Comparison of ENCODE assay signal across 18 cellular contexts in the genomic region with DNA sequence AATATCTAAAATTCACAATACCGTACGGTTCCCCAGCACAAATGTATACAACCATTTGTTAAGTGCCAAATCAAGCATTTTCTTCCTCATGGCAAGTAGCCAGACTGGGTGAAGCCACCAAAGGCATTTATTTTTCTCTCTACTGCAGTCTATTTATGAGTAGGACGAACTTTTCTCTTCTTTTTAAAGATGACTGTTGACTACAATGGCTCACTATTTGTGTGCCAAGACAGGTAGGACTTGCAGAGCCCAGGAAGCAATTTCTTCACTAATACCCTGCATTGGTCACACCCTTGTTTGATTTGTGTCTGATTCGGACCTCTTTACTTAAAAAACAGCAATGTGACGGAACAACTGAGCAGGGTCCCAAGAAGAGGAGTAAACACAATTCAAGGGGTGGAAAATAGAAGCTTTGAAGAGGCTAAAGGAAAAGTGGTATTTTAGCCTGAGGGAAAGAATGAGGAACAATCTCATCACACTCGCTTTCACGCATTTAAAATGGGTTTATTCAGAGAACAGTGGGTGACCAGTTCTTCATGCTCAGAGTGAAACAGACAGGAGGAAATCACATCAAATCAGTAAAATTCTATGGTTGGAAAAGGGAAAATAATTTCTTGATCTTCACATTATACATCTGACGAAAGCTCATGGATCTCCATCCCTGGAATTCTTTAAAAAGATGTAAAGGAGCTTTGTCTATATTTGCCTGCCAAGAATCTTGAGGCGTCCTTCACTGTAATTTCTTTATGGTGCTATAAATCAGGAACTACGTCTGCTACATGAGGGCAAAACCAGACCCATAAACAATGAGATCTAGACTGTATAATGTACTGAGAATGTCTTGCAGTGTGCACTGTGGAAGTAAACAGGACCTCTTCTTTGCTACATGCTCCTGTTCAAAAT.
DNase-seq lines count a peak whose midpoint lies in the region; ATAC-seq, FAIRE-seq and TF ChIP-seq lines count a peak whose summit lies in the region.
"Had no signal": no experiment of that assay in that cellular context is flagged by ENCODE, and none has a peak within 500 bp of the region (broad histone marks: within the 10 kb centered on the region; RNA-seq: fewer than 3 reads in every experiment).

No MANE protein-coding gene starts in this region.

- H3K4me2 ChIP-seq in GM23338, result peak overlapping the region; percentile 43
- no peak overlapping the region for H3K4me2 ChIP-seq in endothelial cell of umbilical vein (ENCODE audit: insufficient read depth, low read length)

- H3K9me1 ChIP-seq in endothelial cell of umbilical vein (replicated peaks; ENCODE audit: control insufficient read depth, extremely low read depth, insufficient read depth, low read length), result no peaks in the 10 kb centered on the region

- H3K27me3 Mint-ChIP-seq in GM23338 (ENCODE audit: insufficient read depth, low read depth, poor library complexity) (no peaks in the 10 kb centered on the region), mesothelial cell of epicardium (ENCODE audit: low read depth) (no peaks in the 10 kb centered on the region)

- peaks cover 10% of the 10 kb centered on the region for H3K4me1 Mint-ChIP-seq in GM23338
- peaks cover 47% of the 10 kb centered on the region for H3K4me1 Mint-ChIP-seq in mesothelial cell of epicardium

- H3K4me3 Mint-ChIP-seq in GM23338 (no peak overlapping the region), mesothelial cell of epicardium (no peak overlapping the region)

- 0 out of 2 replicates have a peak, but pooled peaks cover 7% of the 10 kb centered on the region for H3K79me2 ChIP-seq in GM23338 (replicated peaks; ENCODE audit: insufficient read depth)
- no peaks in the 10 kb centered on the region for H3K79me2 ChIP-seq in endothelial cell of umbilical vein (ENCODE audit: control insufficient read depth, insufficient read depth, low read length)

- peaks cover 11% of the 10 kb centered on the region for H3K4me1 ChIP-seq in GM23338 (ENCODE audit: insufficient read depth)
- H3K4me1 ChIP-seq in endothelial cell of umbilical vein (ENCODE audit: control insufficient read depth, extremely low read depth, insufficient read depth, low read length), result no peaks in the 10 kb centered on the region

- FAIRE-seq in endothelial cell of umbilical vein (lab: Jason Lieb, UNC), result peak; percentile 71
- FAIRE-seq: GM12891, GM18507 had no signal

- H3K4me3 ChIP-seq in GM23338, result no peak overlapping the region
- H3K4me3 ChIP-seq in endothelial cell of umbilical vein (replicated peaks in 1 of 3; ENCODE audit: insufficient read depth in 1 of 3, low read depth in 1 of 3, low read length in 3 of 3), result no peak overlapping the region

- no peak for DNase-seq in GM23338 (ENCODE audit: low spot score)
- DNase-seq in NCI-H2029 (lab: John Stamatoyannopoulos, UW), result peak; percentile 9
- DNase-seq in endothelial cell of umbilical vein (ENCODE audit: low read depth, low spot score), result no peak
- DNase-seq in mesothelial cell of epicardium (ENCODE audit: low spot score in 2 of 2, unreplicated experiment in 2 of 2), result no peak
- no peak for DNase-seq in Kasumi-1 (lab: John Stamatoyannopoulos, UW)
- no peak for DNase-seq in anterior cingulate cortex (lab: John Stamatoyannopoulos, UW)
- DNase-seq in NCI-H1092 treated with DMSO at 0.1 percent for 48 hours (lab: John Stamatoyannopoulos, UW), result no peak
- no peak for DNase-seq in NCI-H146 treated with DMSO at 0.1 percent for 48 hours (lab: John Stamatoyannopoulos, UW; ENCODE audit: unreplicated experiment)
- DNase-seq: C1 segment of cervical spinal cord, GF-D8, Karpas-422, NCI-H1417, NCI-H2081, NCI-H510A, NCI-H82 had no signal

- POLR2A ChIA-PET in endothelial cell of umbilical vein (lab: Charles Lee), result no interaction called here

- no TSS peak for BruUV-seq in endothelial cell of umbilical vein (replicated peaks; lab: Mats Ljungman, UMichigan)

- H3K27me3 ChIP-seq in GM23338 (ENCODE audit: insufficient read depth), result no peaks in the 10 kb centered on the region
- H3K27me3 ChIP-seq in endothelial cell of umbilical vein (ENCODE audit: control insufficient read depth in 2 of 2, insufficient read depth in 2 of 2, low read length in 2 of 2), result no peaks in the 10 kb centered on the region

- intact Hi-C loops in endothelial cell of umbilical vein (cut with micrococcal nuclease), result no loop called here

- H3K27ac ChIP-seq in GM23338 (ENCODE audit: low read depth) (0 out of 2 replicates have a peak overlapping the region, but pooled peaks have one; percentile 5), endothelial cell of umbilical vein (ENCODE audit: insufficient read depth, low read depth, low read length) (no peak overlapping the region)

- no peaks in the 10 kb centered on the region for H3K36me3 ChIP-seq in GM23338 (ENCODE audit: insufficient read depth)
- no peaks in the 10 kb centered on the region for H3K36me3 ChIP-seq in endothelial cell of umbilical vein (ENCODE audit: control insufficient read depth in 2 of 2, extremely low read depth in 1 of 2, insufficient read depth in 2 of 2, low read length in 2 of 2)

- H3K9me3 Mint-ChIP-seq in GM23338 (no peaks in the 10 kb centered on the region), mesothelial cell of epicardium (no peaks in the 10 kb centered on the region)

- H3K9me3 ChIP-seq in endothelial cell of umbilical vein (replicated peaks; ENCODE audit: control insufficient read depth, insufficient read depth, low read length), result no peaks in the 10 kb centered on the region

- no peaks in the 10 kb centered on the region for H3F3A ChIP-seq in GM23338 (replicated peaks; ENCODE audit: low read depth)

- CTCF ChIA-PET in endothelial cell of umbilical vein (lab: Charles Lee), result interaction anchor here (0.7 kb wide), 1 partner anchor 13 kb away, joined by 3 read pairs; no protein-coding TSS in a partner anchor

- H3K36me3 Mint-ChIP-seq in GM23338 (ENCODE audit: low read depth), result peaks cover 16% of the 10 kb centered on the region
- H3K36me3 Mint-ChIP-seq in mesothelial cell of epicardium, result peaks cover 2% of the 10 kb centered on the region

- H3K27ac Mint-ChIP-seq in GM23338, result no peak overlapping the region
- H3K27ac Mint-ChIP-seq in mesothelial cell of epicardium, result peak overlapping the region; percentile 80

- dilution Hi-C loops in endothelial cell of umbilical vein (cut with MboI; ENCODE audit: extremely low pct_ligation_motif_present, low sequenced_read_pairs), result no loop called here

- H3K9me2 ChIP-seq in GM23338 (ENCODE audit: insufficient read depth), result peaks cover 7% of the 10 kb centered on the region; the same call in 1 of the 2 replicates

- no peak for ATAC-seq in GM23338
- ATAC-seq: Panc1 had no signal

- no peak for TF ChIP-seq POLR2A in endothelial cell of umbilical vein (IDR thresholded peaks at IDR 0.05; ENCODE audit: low read depth, low read length)

- no peak overlapping the region for H2AFZ ChIP-seq in GM23338
- H2AFZ ChIP-seq in endothelial cell of umbilical vein (ENCODE audit: low read depth, low read length), result no peak overlapping the region

- H3K9ac ChIP-seq in endothelial cell of umbilical vein (replicated peaks; ENCODE audit: extremely low read depth, insufficient read depth, low read length), result no peak overlapping the region

- TF ChIP-seq CTCF in GM23338 (conservative IDR thresholded peaks at IDR 0.05; ENCODE audit: low read depth in 2 of 2) (no peak), endothelial cell of umbilical vein (IDR thresholded peaks at IDR 0.05; ENCODE audit: extremely low read depth in 1 of 2, insufficient read depth in 1 of 2, low read depth in 1 of 2, low read length in 2 of 2) (no peak), mesothelial cell of epicardium (IDR thresholded peaks at IDR 0.05; ENCODE audit: unreplicated experiment) (no peak)

- no peaks in the 10 kb centered on the region for H4K20me1 ChIP-seq in GM23338 (replicated peaks; ENCODE audit: insufficient read depth)
- no peaks in the 10 kb centered on the region for H4K20me1 ChIP-seq in endothelial cell of umbilical vein (replicated peaks; ENCODE audit: control insufficient read depth, extremely low read depth, insufficient read depth, low read length)

TF ChIP-seq in GM23338, 12 proteins besides CTCF, POLR2A, EP300 and RAD21 (continues in another document):
- TF ChIP-seq ZNF331 (CRISPR knock-in tag; IDR thresholded peaks at IDR 0.05; ENCODE audit: low read depth), result no peak
- TF ChIP-seq ZNF114 (CRISPR knock-in tag; IDR thresholded peaks at IDR 0.05), result no peak
- TF ChIP-seq CREB1 (CRISPR knock-in tag; IDR thresholded peaks at IDR 0.05; ENCODE audit: low read depth), result no peak

TF ChIP-seq in endothelial cell of umbilical vein, 7 proteins besides CTCF, POLR2A, EP300 and RAD21:
- TF ChIP-seq FOS (IDR thresholded peaks at IDR 0.05; ENCODE audit: borderline replicate concordance, insufficient read depth, low read length), result no peak
- no peak for TF ChIP-seq GATA2 (IDR thresholded peaks at IDR 0.05; ENCODE audit: insufficient read depth, insufficient read length, low read depth, low read length)
- TF ChIP-seq POLR2AphosphoS5 (IDR thresholded peaks at IDR 0.05; ENCODE audit: insufficient read depth, low read depth, low read length), result no peak
- TF ChIP-seq, protein P1, sequence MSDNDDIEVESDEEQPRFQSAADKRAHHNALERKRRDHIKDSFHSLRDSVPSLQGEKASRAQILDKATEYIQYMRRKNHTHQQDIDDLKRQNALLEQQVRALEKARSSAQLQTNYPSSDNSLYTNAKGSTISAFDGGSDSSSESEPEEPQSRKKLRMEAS (IDR thresholded peaks at IDR 0.05; ENCODE audit: insufficient read depth, insufficient read length), result no peak
- TF ChIP-seq MYC (IDR thresholded peaks at IDR 0.05; ENCODE audit: low read depth, low read length), result no peak
- TF ChIP-seq EZH2 (IDR thresholded peaks at IDR 0.05; ENCODE audit: borderline replicate concordance, low read depth, low read length, severe bottlenecking), result no peak
- TF ChIP-seq JUN (IDR thresholded peaks at IDR 0.05; ENCODE audit: borderline replicate concordance, insufficient read depth, insufficient read length, low read depth), result no peak
